In genomic region chr12:53977596-53978464, GRCh38 we compare ENCODE assay signal across 19 cellular contexts. TPM values are rescaled to one million over a fixed set of nuclear protein-coding genes. Genes with fewer than 3 reads are reported as not detected.
DNase-seq lines count a peak whose midpoint lies in the region; ATAC-seq, FAIRE-seq and TF ChIP-seq lines count a peak whose summit lies in the region.
"Had no signal": no experiment of that assay in that cellular context is flagged by ENCODE, and none has a peak within 500 bp of the region (broad histone marks: within the 10 kb centered on the region; RNA-seq: fewer than 3 reads in every experiment).

No MANE protein-coding gene starts in this region.

- H3K27ac Mint-ChIP-seq in GM23338 (no peak overlapping the region), T-helper 17 cell (peak overlapping the region; percentile 51)
- H3K27ac Mint-ChIP-seq: activated CD4-positive, alpha-beta T cell treated with anti-CD3 and anti-CD28 coated beads for 36 hours; activated naive CD4-positive, alpha-beta T cell treated with anti-CD3 and anti-CD28 coated beads, Interleukin-2, amount 50 U/mL, for 72 hours; CD4-positive, CD25-positive, alpha-beta regulatory T cell; stimulated activated naive CD8-positive, alpha-beta T cell treated with anti-CD3 and anti-CD28 coated beads, Interleukin-15, amount 100 ng/mL, for 72 hours had no signal

- no peaks in the 10 kb centered on the region; the same call in 1 of the 3 replicates for H3K9me3 Mint-ChIP-seq in GM23338
- H3K9me3 Mint-ChIP-seq: stimulated activated naive CD8-positive, alpha-beta T cell treated with anti-CD3 and anti-CD28 coated beads, Interleukin-15, amount 100 ng/mL, for 72 hours had no signal

- peaks cover 35% of the 10 kb centered on the region for H3F3A ChIP-seq in GM23338 (replicated peaks; ENCODE audit: low read depth)

- no peaks in the 10 kb centered on the region for H3K79me2 ChIP-seq in GM23338 (replicated peaks; ENCODE audit: insufficient read depth)

- peaks cover 45% of the 10 kb centered on the region for H3K4me1 ChIP-seq in GM23338 (ENCODE audit: insufficient read depth)

- H3K4me3 ChIP-seq in GM23338 (no peak overlapping the region), skeletal muscle cell (ENCODE audit: low read depth, low read length) (peak overlapping the region; percentile 17)
- H3K4me3 ChIP-seq: skin epidermis had no signal

- no peak for FAIRE-seq in RCC 7860 (lab: Jason Lieb, UNC)
- FAIRE-seq: bronchial epithelial cell had no signal

- H3K27ac ChIP-seq in GM23338 (ENCODE audit: low read depth): no peak overlapping the region

- H3K4me1 Mint-ChIP-seq in GM23338: peaks cover 27% of the 10 kb centered on the region
- peaks cover 12% of the 10 kb centered on the region for H3K4me1 Mint-ChIP-seq in T-helper 17 cell

- H3K27me3 ChIP-seq in GM23338 (ENCODE audit: insufficient read depth): peaks cover 100% of the 10 kb centered on the region

- H3K9me2 ChIP-seq in GM23338 (ENCODE audit: insufficient read depth): no peaks in the 10 kb centered on the region

- H3K9me3 ChIP-seq in T-helper 17 cell (ENCODE audit: control insufficient read depth, low read length, poor library complexity, severe bottlenecking): no peaks in the 10 kb centered on the region

- H3K4me3 Mint-ChIP-seq in GM23338: no peak overlapping the region
- H3K4me3 Mint-ChIP-seq in T-helper 17 cell: no peak overlapping the region
- H3K4me3 Mint-ChIP-seq: activated CD4-positive, alpha-beta T cell treated with anti-CD3 and anti-CD28 coated beads for 36 hours; stimulated activated naive CD8-positive, alpha-beta T cell treated with anti-CD3 and anti-CD28 coated beads, Interleukin-15, amount 100 ng/mL, for 72 hours had no signal

- no peaks in the 10 kb centered on the region for H3K36me3 ChIP-seq in GM23338 (ENCODE audit: insufficient read depth)
- H3K36me3 ChIP-seq: Peyer's patch had no signal

- peaks cover 99% of the 10 kb centered on the region for H3K27me3 Mint-ChIP-seq in GM23338 (ENCODE audit: insufficient read depth, low read depth, poor library complexity)
- peaks cover 80% of the 10 kb centered on the region for H3K27me3 Mint-ChIP-seq in T-helper 17 cell

- no peak for ATAC-seq in GM23338
- ATAC-seq in T-helper 17 cell: no peak
- ATAC-seq: activated CD4-positive, alpha-beta T cell treated with anti-CD3 and anti-CD28 coated beads for 36 hours; activated naive CD4-positive, alpha-beta T cell treated with anti-CD3 and anti-CD28 coated beads, Interleukin-2, amount 50 U/mL, for 72 hours; stimulated activated naive CD8-positive, alpha-beta T cell treated with anti-CD3 and anti-CD28 coated beads, Interleukin-15, amount 100 ng/mL, for 72 hours had no signal

- DNase-seq in GM23338 (ENCODE audit: low spot score) (no peak), T-helper 17 cell (no peak), skeletal muscle cell (ENCODE audit: low read depth) (no peak), RKO (ENCODE audit: low spot score) (no peak), RCC 7860 (ENCODE audit: low spot score) (no peak), NK-92 (lab: John Stamatoyannopoulos, UW; ENCODE audit: unreplicated experiment) (no peak)
- DNase-seq: activated CD4-positive, alpha-beta T cell treated with anti-CD3 and anti-CD28 coated beads for 36 hours; CD4-positive, CD25-positive, alpha-beta regulatory T cell; effector memory CD4-positive, alpha-beta T cell; foreskin melanocyte; IMR-90; NCI-H1417 treated with DMSO at 0.1 percent for 48 hours; nucleus accumbens; stimulated activated naive CD8-positive, alpha-beta T cell treated with anti-CD3 and anti-CD28 coated beads, Interleukin-15, amount 100 ng/mL, for 72 hours; T-helper 1 cell had no signal

- no peaks in the 10 kb centered on the region; the same call in 2 of the 3 replicates for H3K36me3 Mint-ChIP-seq in GM23338 (ENCODE audit: low read depth)
- no peaks in the 10 kb centered on the region for H3K36me3 Mint-ChIP-seq in T-helper 17 cell (ENCODE audit: low read depth)
- H3K36me3 Mint-ChIP-seq: CD4-positive, CD25-positive, alpha-beta regulatory T cell had no signal

- no peak overlapping the region for H2AFZ ChIP-seq in GM23338

- H3K4me2 ChIP-seq in GM23338: peak overlapping the region; percentile 62

- no peak for TF ChIP-seq CTCF in GM23338 (conservative IDR thresholded peaks at IDR 0.05; ENCODE audit: low read depth in 2 of 2)

- H4K20me1 ChIP-seq in GM23338 (replicated peaks; ENCODE audit: insufficient read depth): peaks cover 31% of the 10 kb centered on the region

TF ChIP-seq in GM23338, 12 proteins besides CTCF, POLR2A, EP300 and RAD21:
- peak; percentile 76 for TF ChIP-seq EZH2 (IDR thresholded peaks at IDR 0.05; ENCODE audit: low read depth, unreplicated experiment)
- no peak for TF ChIP-seq POLR2AphosphoS5 (IDR thresholded peaks at IDR 0.05; ENCODE audit: low read depth)

RNA-seq across cellular contexts. Expression of gene HOTAIR, which starts 3.1 kb away (rescaled TPM):
- total RNA-seq in GM23338 (2014; rRNA removed; shearing (Covaris generic)): not detected in 2 replicates
- not detected in 2 replicates for polyA plus RNA-seq in GM23338 (2016; fragmentation: Nextera tagmentation; extraction: Ambion mirVana)
- total RNA-seq in T-helper 17 cell: not detected
- total RNA-seq: activated CD4-positive, alpha-beta T cell treated with anti-CD3 and anti-CD28 coated beads for 36 hours; activated naive CD4-positive, alpha-beta T cell treated with anti-CD3 and anti-CD28 coated beads, Interleukin-2, amount 50 U/mL, for 72 hours; bronchial epithelial cell; CD4-positive, CD25-positive, alpha-beta regulatory T cell; IMR-90 had no signal
- polyA plus RNA-seq: CD4-positive, CD25-positive, alpha-beta regulatory T cell; IMR-90 had no signal

RNA-seq across cellular contexts. Expression of gene HOXC11, which starts 4.9 kb away (rescaled TPM):
- not detected in 2 replicates for total RNA-seq in GM23338 (2014; rRNA removed; shearing (Covaris generic))
- not detected in 2 replicates for polyA plus RNA-seq in GM23338 (2016; fragmentation: Nextera tagmentation; extraction: Ambion mirVana)
- not detected for total RNA-seq in T-helper 17 cell
- total RNA-seq: activated CD4-positive, alpha-beta T cell treated with anti-CD3 and anti-CD28 coated beads for 36 hours; activated naive CD4-positive, alpha-beta T cell treated with anti-CD3 and anti-CD28 coated beads, Interleukin-2, amount 50 U/mL, for 72 hours; bronchial epithelial cell; CD4-positive, CD25-positive, alpha-beta regulatory T cell; IMR-90 had no signal
- polyA plus RNA-seq: CD4-positive, CD25-positive, alpha-beta regulatory T cell; IMR-90 had no signal

RNA-seq across cellular contexts. Expression of gene HOXC10, which starts 7.1 kb away (rescaled TPM):
- total RNA-seq in GM23338 (2014; rRNA removed; shearing (Covaris generic)): not detected in 2 replicates
- polyA plus RNA-seq in GM23338 (2016; fragmentation: Nextera tagmentation; extraction: Ambion mirVana): not detected in 2 replicates
- total RNA-seq in T-helper 17 cell: not detected
- total RNA-seq: activated CD4-positive, alpha-beta T cell treated with anti-CD3 and anti-CD28 coated beads for 36 hours; activated naive CD4-positive, alpha-beta T cell treated with anti-CD3 and anti-CD28 coated beads, Interleukin-2, amount 50 U/mL, for 72 hours; bronchial epithelial cell; CD4-positive, CD25-positive, alpha-beta regulatory T cell; IMR-90 had no signal
- polyA plus RNA-seq: CD4-positive, CD25-positive, alpha-beta regulatory T cell had no signal

RNA-seq across cellular contexts. Expression of gene HOXC9, which starts 22.1 kb away (rescaled TPM):
- not detected in 2 replicates for total RNA-seq in GM23338 (2014; rRNA removed; shearing (Covaris generic))
- polyA plus RNA-seq in GM23338 (2016; fragmentation: Nextera tagmentation; extraction: Ambion mirVana): not detected in 2 replicates
- total RNA-seq in T-helper 17 cell: not detected
- total RNA-seq: activated CD4-positive, alpha-beta T cell treated with anti-CD3 and anti-CD28 coated beads for 36 hours; activated naive CD4-positive, alpha-beta T cell treated with anti-CD3 and anti-CD28 coated beads, Interleukin-2, amount 50 U/mL, for 72 hours; bronchial epithelial cell; CD4-positive, CD25-positive, alpha-beta regulatory T cell; IMR-90 had no signal
- polyA plus RNA-seq: CD4-positive, CD25-positive, alpha-beta regulatory T cell had no signal

RNA-seq across cellular contexts. Expression of gene HOXC12, which starts 23.1 kb away (rescaled TPM):
- total RNA-seq in GM23338 (2014; rRNA removed; shearing (Covaris generic)): not detected in 2 replicates
- not detected in 2 replicates for polyA plus RNA-seq in GM23338 (2016; fragmentation: Nextera tagmentation; extraction: Ambion mirVana)
- total RNA-seq in T-helper 17 cell: not detected
- total RNA-seq: activated CD4-positive, alpha-beta T cell treated with anti-CD3 and anti-CD28 coated beads for 36 hours; activated naive CD4-positive, alpha-beta T cell treated with anti-CD3 and anti-CD28 coated beads, Interleukin-2, amount 50 U/mL, for 72 hours; bronchial epithelial cell; CD4-positive, CD25-positive, alpha-beta regulatory T cell; IMR-90; Peyer's patch had no signal
- polyA plus RNA-seq: CD4-positive, CD25-positive, alpha-beta regulatory T cell; IMR-90 had no signal
